ENCODE assay signal across 29 cellular contexts in the genomic region with DNA sequence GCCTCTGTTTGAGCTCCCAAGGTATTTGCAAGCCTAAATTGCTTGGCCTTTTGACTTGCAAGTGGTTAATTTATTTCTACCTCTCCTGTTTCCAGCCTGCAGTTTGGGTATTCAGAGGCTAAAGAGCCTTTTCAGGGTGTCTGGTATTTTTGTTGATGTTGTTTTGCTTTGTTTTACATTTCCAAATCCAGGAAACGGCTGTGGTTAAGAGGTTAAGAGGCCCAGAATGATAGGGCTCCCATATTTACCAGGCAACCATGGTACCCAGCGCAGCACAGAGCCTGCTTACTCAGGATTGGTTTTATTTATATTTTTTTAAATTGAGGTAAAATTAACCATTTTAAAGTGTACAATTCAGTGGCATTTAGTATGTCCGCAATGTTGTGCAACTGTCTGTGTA.
A peak's percentile ranks its signal among the peaks of the same experiment; 100 is the strongest.
DNase-seq lines count a peak whose midpoint lies in the region; ATAC-seq and TF ChIP-seq lines count a peak whose summit lies in the region.
"Had no signal": no experiment of that assay in that cellular context is flagged by ENCODE, and none has a peak within 500 bp of the region (broad histone marks: within the 10 kb centered on the region; RNA-seq: fewer than 3 reads in every experiment).

No MANE protein-coding gene starts in this region.

- H3K9me3 ChIP-seq in CD4-positive, alpha-beta T cell (ENCODE audit: control insufficient read depth, low read length): no peaks in the 10 kb centered on the region
- H3K9me3 ChIP-seq in HUES6 (ENCODE audit: control insufficient read depth, insufficient read depth, low read depth, low read length) (no peaks in the 10 kb centered on the region), iPS-20b (ENCODE audit: insufficient read depth, low read depth, low read length) (no peaks in the 10 kb centered on the region)
- H3K9me3 ChIP-seq: BE2C, breast epithelium, SJCRH30, transverse colon had no signal

- H3K27ac ChIP-seq in CD4-positive, alpha-beta T cell (ENCODE audit: low read depth, low read length): no peak overlapping the region
- H3K27ac ChIP-seq in HUES6 (ENCODE audit: low read depth, low read length): peak overlapping the region; percentile 91
- no peak overlapping the region for H3K27ac ChIP-seq in iPS-20b (ENCODE audit: low read length)
- H3K27ac ChIP-seq: breast epithelium, SJCRH30, transverse colon had no signal

- no peaks in the 10 kb centered on the region for H3K27me3 Mint-ChIP-seq in CD4-positive, alpha-beta T cell
- no peaks in the 10 kb centered on the region for H3K27me3 Mint-ChIP-seq in activated T-helper 17 cell treated with anti-CD3 and anti-CD28 coated beads, Interleukin-2, amount 50 U/mL, for 72 hours
- H3K27me3 Mint-ChIP-seq: T-cell had no signal

- no peak for TF ChIP-seq CTCF in CD4-positive, alpha-beta T cell (IDR thresholded peaks at IDR 0.05)

- peaks cover 13% of the 10 kb centered on the region for H3K4me1 Mint-ChIP-seq in CD4-positive, alpha-beta T cell (ENCODE audit: low read depth)
- H3K4me1 Mint-ChIP-seq in activated T-helper 17 cell treated with anti-CD3 and anti-CD28 coated beads, Interleukin-2, amount 50 U/mL, for 72 hours: peaks cover 13% of the 10 kb centered on the region
- H3K4me1 Mint-ChIP-seq: nephron had no signal

- no peaks in the 10 kb centered on the region for H3K9me3 Mint-ChIP-seq in CD4-positive, alpha-beta T cell
- H3K9me3 Mint-ChIP-seq in activated T-helper 17 cell treated with anti-CD3 and anti-CD28 coated beads, Interleukin-2, amount 50 U/mL, for 72 hours: no peaks in the 10 kb centered on the region
- H3K9me3 Mint-ChIP-seq: activated naive CD4-positive, alpha-beta T cell treated with anti-CD3 and anti-CD28 coated beads, Interleukin-2, amount 50 U/mL, for 72 hours; activated T-helper 1 cell treated with anti-CD3 and anti-CD28 coated beads, Interleukin-12 subunit alpha, Interleukin-12 subunit beta, Interleukin-2, Interleukin-4 antibody, amounts not matched to agents 30 ng/mL and 10 ng/mL and 1 ng/mL, durations not matched to agents 14 hours and 24 hours and 36 hours; nephron; T-cell had no signal

- CTCF ChIA-PET in CD4-positive, alpha-beta T cell (lab: Charles Lee): interaction anchor here (0.6 kb wide), 1 partner anchor 9 kb away, joined by 7 read pairs; no protein-coding TSS in a partner anchor

- H3K36me3 ChIP-seq in HUES6 (ENCODE audit: control insufficient read depth, insufficient read depth, low read length) (no peaks in the 10 kb centered on the region), iPS-20b (ENCODE audit: insufficient read depth, low read depth, low read length) (no peaks in the 10 kb centered on the region)
- H3K36me3 ChIP-seq: BE2C, breast epithelium, SJCRH30, transverse colon had no signal

- H3K27me3 ChIP-seq in CD4-positive, alpha-beta T cell (ENCODE audit: control insufficient read depth, insufficient read depth, low read length): no peaks in the 10 kb centered on the region
- H3K27me3 ChIP-seq in HUES6 (ENCODE audit: control insufficient read depth, insufficient read depth, low read length) (no peaks in the 10 kb centered on the region), iPS-20b (ENCODE audit: insufficient read depth, low read length) (no peaks in the 10 kb centered on the region)
- H3K27me3 ChIP-seq: BE2C, breast epithelium, transverse colon had no signal

- POLR2A ChIA-PET in CD4-positive, alpha-beta T cell (lab: Charles Lee): no interaction called here

- peaks cover 38% of the 10 kb centered on the region for H3K4me1 ChIP-seq in HUES6 (ENCODE audit: control insufficient read depth, insufficient read depth, low read length)
- H3K4me1 ChIP-seq in iPS-20b (ENCODE audit: insufficient read depth, low read length): peaks cover 18% of the 10 kb centered on the region
- H3K4me1 ChIP-seq: BE2C, breast epithelium, SJCRH30, transverse colon had no signal

- H3K27ac Mint-ChIP-seq in CD4-positive, alpha-beta T cell: peak overlapping the region; percentile 19
- H3K27ac Mint-ChIP-seq in activated T-helper 17 cell treated with anti-CD3 and anti-CD28 coated beads, Interleukin-2, amount 50 U/mL, for 72 hours: peak overlapping the region; percentile 18
- H3K27ac Mint-ChIP-seq: activated naive CD4-positive, alpha-beta T cell treated with anti-CD3 and anti-CD28 coated beads, Interleukin-2, amount 50 U/mL, for 72 hours; activated T-helper 1 cell treated with anti-CD3 and anti-CD28 coated beads, Interleukin-12 subunit alpha, Interleukin-12 subunit beta, Interleukin-2, Interleukin-4 antibody, amounts not matched to agents 30 ng/mL and 10 ng/mL and 1 ng/mL, durations not matched to agents 14 hours and 24 hours and 36 hours; nephron had no signal

- H3K9ac ChIP-seq in HUES6 (ENCODE audit: low read length) (no peak overlapping the region), iPS-20b (ENCODE audit: low read depth, low read length) (peak overlapping the region; percentile 31; the same call in 1 of the 2 replicates)

- peak; percentile 59 for ATAC-seq in CD4-positive, alpha-beta T cell (ENCODE audit: poor library complexity)
- peak; percentile 49 for ATAC-seq in activated T-helper 17 cell treated with anti-CD3 and anti-CD28 coated beads, Interleukin-2, amount 50 U/mL, for 72 hours (replicated peaks)
- ATAC-seq in HG03039 (IDR thresholded peaks at IDR 0.05; ENCODE audit: unreplicated experiment): no peak
- no peak for ATAC-seq in GM19463 (IDR thresholded peaks at IDR 0.05; ENCODE audit: unreplicated experiment)
- ATAC-seq: activated naive CD4-positive, alpha-beta T cell treated with anti-CD3 and anti-CD28 coated beads, Interleukin-2, amount 50 U/mL, for 72 hours; esophagus mucosa; HepG2; left ventricle myocardium superior had no signal

- H3K4me3 Mint-ChIP-seq in CD4-positive, alpha-beta T cell: no peak overlapping the region
- H3K4me3 Mint-ChIP-seq in activated T-helper 17 cell treated with anti-CD3 and anti-CD28 coated beads, Interleukin-2, amount 50 U/mL, for 72 hours: no peak overlapping the region
- H3K4me3 Mint-ChIP-seq: activated T-helper 1 cell treated with anti-CD3 and anti-CD28 coated beads, Interleukin-12 subunit alpha, Interleukin-12 subunit beta, Interleukin-2, Interleukin-4 antibody, amounts not matched to agents 30 ng/mL and 10 ng/mL and 1 ng/mL, durations not matched to agents 14 hours and 24 hours and 36 hours; nephron; T-cell had no signal

- DNase-seq in CD4-positive, alpha-beta T cell: no peak
- DNase-seq in NCI-H446 treated with DMSO at 0.1 percent for 48 hours (lab: John Stamatoyannopoulos, UW): no peak
- DNase-seq in SKM-1 (lab: John Stamatoyannopoulos, UW; ENCODE audit: unreplicated experiment): no peak
- DNase-seq: activated CD4-positive, alpha-beta T cell treated with anti-CD3 and anti-CD28 coated beads, Interleukin-2, amount 50 U/mL, for 4 hours; BE2C; effector CD8-positive, alpha-beta T cell; foreskin fibroblast; GF-D8; HCEC 1CT; head of caudate nucleus; Karpas-422; left ventricle myocardium superior; NCI-H1092; NCI-H187 treated with DMSO at 0.1 percent for 48 hours; SJCRH30; stimulated activated CD4-positive, alpha-beta T cell treated with anti-CD3 and anti-CD28 coated beads, Interleukin-2, amount 100 ng/mL, for 24 hours; transverse colon had no signal

- H3K4me3 ChIP-seq in HUES6 (ENCODE audit: low read depth, low read length) (0 out of 2 replicates have a peak overlapping the region, but pooled peaks have one; percentile 5), iPS-20b (ENCODE audit: low read length) (no peak overlapping the region)
- H3K4me3 ChIP-seq: breast epithelium, SJCRH30, transverse colon had no signal

- H3K36me3 Mint-ChIP-seq in CD4-positive, alpha-beta T cell (ENCODE audit: low read depth): no peaks in the 10 kb centered on the region
- no peaks in the 10 kb centered on the region for H3K36me3 Mint-ChIP-seq in activated T-helper 17 cell treated with anti-CD3 and anti-CD28 coated beads, Interleukin-2, amount 50 U/mL, for 72 hours (ENCODE audit: low read depth)
- H3K36me3 Mint-ChIP-seq: activated naive CD4-positive, alpha-beta T cell treated with anti-CD3 and anti-CD28 coated beads, Interleukin-2, amount 50 U/mL, for 72 hours; T-cell had no signal

- intact Hi-C loops in CD4-positive, alpha-beta T cell (cut with DNase I, micrococcal nuclease): no loop called here

Comparison
In these comparisons a context has a peak if more than half of its experiments do, and no peak if none do; other contexts are left out.
1. ATAC-seq: peak in CD4-positive, alpha-beta T cell (single experiment) and activated T-helper 17 cell treated with anti-CD3 and anti-CD28 coated beads, Interleukin-2, amount 50 U/mL, for 72 hours (single experiment); none in HG03039 (single experiment) and GM19463 (single experiment).